ENCODE assay signal across 9 cellular contexts in genomic region chrX:115679460-115679859, GRCh38.
DNase-seq lines count a peak whose midpoint lies in the region; ATAC-seq and TF ChIP-seq lines count a peak whose summit lies in the region.
"Had no signal": no experiment of that assay in that cellular context is flagged by ENCODE, and none has a peak within 500 bp of the region (broad histone marks: within the 10 kb centered on the region; RNA-seq: fewer than 3 reads in every experiment).

No MANE protein-coding gene starts in this region.

- no peak overlapping the region for H3K4me3 ChIP-seq in AG09309 (ENCODE audit: control insufficient read depth, low read depth, low read length)
- H3K4me3 ChIP-seq: SJSA1 had no signal

- H3K27ac Mint-ChIP-seq in effector memory CD8-positive, alpha-beta T cell = no peak overlapping the region

- H3K27me3 Mint-ChIP-seq in effector memory CD8-positive, alpha-beta T cell = no peaks in the 10 kb centered on the region

- H3K4me3 Mint-ChIP-seq in effector memory CD8-positive, alpha-beta T cell = no peak overlapping the region

- no peaks in the 10 kb centered on the region for H3K9me3 Mint-ChIP-seq in effector memory CD8-positive, alpha-beta T cell

- DNase-seq in AG09309 (ENCODE audit: low read depth) = no peak
- peak; percentile 43 for DNase-seq in HT-29 (ENCODE audit: low spot score)
- DNase-seq in RPMI8226 = peak; percentile 9
- peak; percentile 47 for DNase-seq in hepatic stellate cell (ENCODE audit: low spot score)
- no peak for DNase-seq in stimulated activated CD4-positive, alpha-beta T cell treated with anti-CD3 and anti-CD28 coated beads, Interleukin-1b, Interleukin-23, amount 100 ng/mL, for 48 hours
- DNase-seq in occipital lobe (lab: John Stamatoyannopoulos, UW) = no peak
- DNase-seq in SKM-1 (lab: John Stamatoyannopoulos, UW; ENCODE audit: unreplicated experiment) = no peak
- no peak for DNase-seq in effector memory CD8-positive, alpha-beta T cell

- TF ChIP-seq CTCF in AG09309 (IDR thresholded peaks at IDR 0.05; ENCODE audit: control insufficient read depth, insufficient read depth, low read depth, low read length, missing control alignments) = peak; percentile 48

- no peaks in the 10 kb centered on the region for H3K4me1 Mint-ChIP-seq in effector memory CD8-positive, alpha-beta T cell (ENCODE audit: low read depth in 2 of 2)

- no peak for ATAC-seq in effector memory CD8-positive, alpha-beta T cell (replicated peaks)

- H3K36me3 Mint-ChIP-seq in effector memory CD8-positive, alpha-beta T cell (ENCODE audit: insufficient read depth) = no peaks in the 10 kb centered on the region

Comparison
In these comparisons a context has a peak if more than half of its experiments do, and no peak if none do; other contexts are left out.
1. DNase-seq: peak in HT-29 (single experiment), RPMI8226 (single experiment) and hepatic stellate cell (single experiment); none in AG09309 (single experiment), stimulated activated CD4-positive, alpha-beta T cell treated with anti-CD3 and anti-CD28 coated beads, Interleukin-1b, Interleukin-23, amount 100 ng/mL, for 48 hours (single experiment), occipital lobe (single experiment), SKM-1 (single experiment) and effector memory CD8-positive, alpha-beta T cell (0 of 3).